ENCODE assay signal across 8 cellular contexts in the genomic region with DNA sequence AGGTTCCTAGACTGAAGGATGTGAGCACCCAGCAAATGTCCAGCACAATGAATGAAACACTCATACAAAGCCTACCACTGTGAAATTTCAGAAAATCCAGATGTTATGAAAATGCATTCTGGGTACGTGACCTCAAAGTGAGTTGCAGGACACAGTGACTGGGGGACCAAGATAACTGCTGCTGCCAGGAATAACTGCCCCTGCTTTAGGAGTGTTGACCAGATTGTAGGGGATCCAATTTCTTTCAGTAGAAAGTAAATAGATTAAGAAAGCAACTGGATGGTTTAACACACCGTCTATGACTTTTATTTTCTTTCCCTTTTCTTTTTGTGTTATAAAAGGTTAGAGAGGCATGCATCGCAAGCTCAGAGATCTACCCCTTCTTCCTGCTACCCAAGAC.
"Had no signal": no experiment of that assay in that cellular context is flagged by ENCODE, and none has a peak within 500 bp of the region (broad histone marks: within the 10 kb centered on the region; RNA-seq: fewer than 3 reads in every experiment).

No MANE protein-coding gene starts in this region.

- FAIRE-seq: H1, H54, HepG2 had no signal

- H2AFZ ChIP-seq: GM23338 had no signal

- H3K27ac ChIP-seq: HL-60 had no signal

- H3K4me3 ChIP-seq: GM23338 had no signal

- ATAC-seq: GM23338, HepG2 had no signal

- H3K4me2 ChIP-seq: GM23338 had no signal

- DNase-seq: H9, HCEC 1CT, KG1 had no signal
